ENCODE assay signal across 18 cellular contexts in the genomic region with DNA sequence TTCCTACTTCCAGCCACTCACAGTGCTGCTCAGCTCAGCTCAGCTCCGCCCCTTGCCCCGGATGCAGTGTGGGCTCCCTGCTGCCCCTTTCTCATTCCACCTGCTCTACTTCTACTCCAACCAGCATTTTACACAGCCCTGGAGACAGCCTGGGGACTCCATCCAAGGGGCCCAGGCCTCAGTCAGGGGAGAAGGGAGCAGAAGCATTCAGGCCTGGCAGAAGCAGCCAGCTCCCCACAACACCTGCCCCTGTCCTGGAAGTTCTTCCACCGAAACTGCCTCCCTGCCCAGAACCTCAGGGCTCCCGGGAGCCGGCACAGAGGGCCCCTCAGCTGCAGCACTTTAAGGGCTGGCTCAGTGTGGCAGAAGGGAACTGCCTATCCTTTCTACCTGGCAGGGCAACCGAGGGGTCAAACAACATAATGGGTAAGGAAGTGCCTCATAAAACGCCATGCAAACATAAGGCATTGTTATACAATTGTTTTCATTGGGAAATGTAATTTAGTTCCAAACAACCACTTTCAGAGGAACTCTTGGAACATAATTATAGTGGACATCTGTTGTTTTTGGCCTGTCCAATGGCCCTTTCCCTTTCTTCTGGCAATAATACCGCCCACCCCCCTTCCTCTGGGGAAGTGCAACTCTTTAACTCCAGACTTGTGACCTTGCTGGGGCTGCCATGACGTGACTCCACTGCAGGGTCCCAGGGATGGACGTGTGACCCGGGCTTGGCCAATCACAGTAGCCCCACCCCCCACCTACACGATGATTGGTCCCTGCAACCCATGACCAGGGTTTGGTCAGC.
DNase-seq lines count a peak whose midpoint lies in the region; ATAC-seq and TF ChIP-seq lines count a peak whose summit lies in the region.
"Had no signal": no experiment of that assay in that cellular context is flagged by ENCODE, and none has a peak within 500 bp of the region (broad histone marks: within the 10 kb centered on the region; RNA-seq: fewer than 3 reads in every experiment).

No MANE protein-coding gene starts in this region.

- H4K20me1 ChIP-seq in HCT116 (ENCODE audit: insufficient read depth), result no peaks in the 10 kb centered on the region

- DNase-seq in HCT116 (ENCODE audit: low read depth, low spot score), result no peak
- DNase-seq in iPS-NIHi11 (ENCODE audit: low spot score), result peak; percentile 75
- no peak for DNase-seq in sciatic nerve (ENCODE audit: low spot score)
- DNase-seq in type B pancreatic cell (ENCODE audit: extremely low spot score, unreplicated experiment), result no peak
- DNase-seq in NOMO-1 treated with DMSO at 0.1 percent for 48 hours (lab: John Stamatoyannopoulos, UW; ENCODE audit: unreplicated experiment), result no peak
- no peak for DNase-seq in T-helper 17 cell
- no peak for DNase-seq in lower leg skin (ENCODE audit: low spot score in 2 of 2)
- DNase-seq: activated CD4-positive, alpha-beta T cell treated with anti-CD3 and anti-CD28 coated beads for 48 hours; effector memory CD4-positive, alpha-beta T cell; head of caudate nucleus; NCI-H2171; OCI-M1; stimulated activated CD4-positive, alpha-beta T cell treated with anti-CD3 and anti-CD28 coated beads, Interleukin-4, amount 100 ng/mL, for 1 hour; T-cell had no signal

- H3K9ac ChIP-seq in HCT116 (ENCODE audit: low read length), result no peak overlapping the region

- intact Hi-C loops in HCT116 (cut with micrococcal nuclease) (no loop called here), sciatic nerve (cut with DNase I) (no loop called here), lower leg skin (cut with DNase I; ENCODE audit: low total_unique reads) (no loop called here)

- H3K9me3 ChIP-seq in HCT116 (ENCODE audit: control insufficient read depth in 1 of 2, insufficient read depth in 1 of 2, low read depth in 1 of 2, low read length in 2 of 2) (no peaks in the 10 kb centered on the region), T-helper 17 cell (ENCODE audit: control insufficient read depth, low read length, poor library complexity, severe bottlenecking) (no peaks in the 10 kb centered on the region)

- TF ChIP-seq CTCF in HCT116 (IDR thresholded peaks at IDR 0.05 in 2 of 3, conservative IDR thresholded peaks at IDR 0.05 in 1 of 3; ENCODE audit: borderline replicate concordance in 1 of 3, insufficient read depth in 1 of 3, low read depth in 2 of 3, low read length in 2 of 3) (no peak), VCaP (conservative IDR thresholded peaks at IDR 0.05) (no peak), type B pancreatic cell (conservative IDR thresholded peaks at IDR 0.05) (no peak), lower leg skin (IDR thresholded peaks at IDR 0.05) (no peak)

- H3K4me3 Mint-ChIP-seq in type B pancreatic cell, result no peak overlapping the region
- no peak overlapping the region for H3K4me3 Mint-ChIP-seq in T-helper 17 cell
- H3K4me3 Mint-ChIP-seq: activated T-helper 17 cell treated with anti-CD3 and anti-CD28 coated beads, Interleukin-2, amount 50 U/mL, for 72 hours; stimulated activated memory B cell treated with anti-CD40 and anti-IgM and Interleukin-4, amounts not matched to agents 10 μg/mL and 1 μg/mL and 100 μg/mL, for 72 hours; T-cell had no signal

- H3K4me1 Mint-ChIP-seq in type B pancreatic cell (ENCODE audit: unreplicated experiment) (peaks cover 24% of the 10 kb centered on the region), T-helper 17 cell (no peaks in the 10 kb centered on the region)
- H3K4me1 Mint-ChIP-seq: activated T-helper 17 cell treated with anti-CD3 and anti-CD28 coated beads, Interleukin-2, amount 50 U/mL, for 72 hours; stimulated activated memory B cell treated with anti-CD40 and anti-IgM and Interleukin-4, amounts not matched to agents 10 μg/mL and 1 μg/mL and 100 μg/mL, for 72 hours; T-cell had no signal

- no peaks in the 10 kb centered on the region for H3K36me3 ChIP-seq in HCT116 (ENCODE audit: control insufficient read depth in 1 of 2, insufficient read depth in 2 of 2, low read length in 2 of 2)

- no peaks in the 10 kb centered on the region for H3K79me2 ChIP-seq in HCT116 (ENCODE audit: insufficient read depth, low read length)

- H3K36me3 Mint-ChIP-seq in type B pancreatic cell, result no peaks in the 10 kb centered on the region
- no peaks in the 10 kb centered on the region for H3K36me3 Mint-ChIP-seq in T-helper 17 cell (ENCODE audit: low read depth)
- H3K36me3 Mint-ChIP-seq: stimulated activated memory B cell treated with anti-CD40 and anti-IgM and Interleukin-4, amounts not matched to agents 10 μg/mL and 1 μg/mL and 100 μg/mL, for 72 hours; T-cell had no signal

- H3K9me3 Mint-ChIP-seq in type B pancreatic cell, result no peaks in the 10 kb centered on the region
- H3K9me3 Mint-ChIP-seq: activated T-helper 17 cell treated with anti-CD3 and anti-CD28 coated beads, Interleukin-2, amount 50 U/mL, for 72 hours; stimulated activated memory B cell treated with anti-CD40 and anti-IgM and Interleukin-4, amounts not matched to agents 10 μg/mL and 1 μg/mL and 100 μg/mL, for 72 hours; T-cell had no signal

- peak; percentile 69 for ATAC-seq in HCT116
- peak; percentile 54 for ATAC-seq in sciatic nerve
- ATAC-seq in T-helper 17 cell, result no peak
- ATAC-seq: activated T-helper 17 cell treated with anti-CD3 and anti-CD28 coated beads, Interleukin-2, amount 50 U/mL, for 72 hours; stimulated activated memory B cell treated with anti-CD40 and anti-IgM and Interleukin-4, amounts not matched to agents 10 μg/mL and 1 μg/mL and 100 μg/mL, for 72 hours; T-cell had no signal

- no peaks in the 10 kb centered on the region for H3K4me1 ChIP-seq in HCT116 (ENCODE audit: control insufficient read depth in 1 of 2, insufficient read depth in 2 of 2, low read length in 2 of 2)

- H3K9me2 ChIP-seq in HCT116 (ENCODE audit: insufficient read depth), result no peaks in the 10 kb centered on the region

- CTCF ChIA-PET in HCT116 (lab: Charles Lee), result no interaction called here

- RAD21 ChIA-PET in HCT116 (lab: Charles Lee; ENCODE audit: low non-redundant PET in 1 of 2, low total read pairs in 2 of 2, uncharacterized antibody in 2 of 2, unreplicated experiment in 2 of 2), result no interaction called here

- WGBS in lower leg skin, 2 donors, result 74 to 78% methylated on average over 12 of the region's 12 CpGs

- no TSS peak for BruUV-seq in HCT116 (replicated peaks; lab: Mats Ljungman, UMichigan)

- POLR2A ChIA-PET in HCT116 (lab: Charles Lee), result no interaction called here

- no peak overlapping the region for H3K27ac ChIP-seq in HCT116 (ENCODE audit: low read depth, low read length)
- H3K27ac ChIP-seq in VCaP, result peak overlapping the region; percentile 87

- TF ChIP-seq POLR2A in HCT116 (IDR thresholded peaks at IDR 0.05; ENCODE audit: borderline replicate concordance, extremely low read depth, insufficient read depth, insufficient read length), result no peak
- TF ChIP-seq POLR2A in lower leg skin (IDR thresholded peaks at IDR 0.05), result no peak

- peaks cover 67% of the 10 kb centered on the region for H3K27me3 ChIP-seq in HCT116 (ENCODE audit: insufficient read depth, low read length)

- no peak overlapping the region for H2AFZ ChIP-seq in HCT116 (ENCODE audit: low read depth, low read length, poor library complexity, severe bottlenecking)

- H3K27me3 Mint-ChIP-seq in type B pancreatic cell, result peaks cover 24% of the 10 kb centered on the region
- H3K27me3 Mint-ChIP-seq in T-helper 17 cell, result peaks cover 68% of the 10 kb centered on the region

- TF ChIP-seq RAD21 in HCT116 (IDR thresholded peaks at IDR 0.05; ENCODE audit: low read depth), result no peak

- H3K4me2 ChIP-seq in HCT116 (ENCODE audit: low read length), result no peak overlapping the region

- no peak overlapping the region for H3K4me3 ChIP-seq in HCT116 (replicated peaks in 1 of 2; ENCODE audit: low read depth in 1 of 2, low read length in 2 of 2)
- no peak overlapping the region for H3K4me3 ChIP-seq in lower leg skin (ENCODE audit: low read depth, poor library complexity, severe bottlenecking)
- H3K4me3 ChIP-seq: lung had no signal

- H3K27ac Mint-ChIP-seq in type B pancreatic cell (no peak overlapping the region), T-helper 17 cell (no peak overlapping the region)
- H3K27ac Mint-ChIP-seq: activated T-helper 17 cell treated with anti-CD3 and anti-CD28 coated beads, Interleukin-2, amount 50 U/mL, for 72 hours; stimulated activated memory B cell treated with anti-CD40 and anti-IgM and Interleukin-4, amounts not matched to agents 10 μg/mL and 1 μg/mL and 100 μg/mL, for 72 hours; T-cell had no signal

TF ChIP-seq in HCT116, 20 proteins besides CTCF, POLR2A, EP300 and RAD21 (continues in another document):
- no peak for TF ChIP-seq SIN3A (IDR thresholded peaks at IDR 0.05; ENCODE audit: low read depth)
- TF ChIP-seq EZH2phosphoT487 (IDR thresholded peaks at IDR 0.05; ENCODE audit: borderline replicate concordance), result no peak
- no peak for TF ChIP-seq JUND (IDR thresholded peaks at IDR 0.05)
- no peak for TF ChIP-seq ZFX (IDR thresholded peaks at IDR 0.05)
- TF ChIP-seq, protein P1, sequence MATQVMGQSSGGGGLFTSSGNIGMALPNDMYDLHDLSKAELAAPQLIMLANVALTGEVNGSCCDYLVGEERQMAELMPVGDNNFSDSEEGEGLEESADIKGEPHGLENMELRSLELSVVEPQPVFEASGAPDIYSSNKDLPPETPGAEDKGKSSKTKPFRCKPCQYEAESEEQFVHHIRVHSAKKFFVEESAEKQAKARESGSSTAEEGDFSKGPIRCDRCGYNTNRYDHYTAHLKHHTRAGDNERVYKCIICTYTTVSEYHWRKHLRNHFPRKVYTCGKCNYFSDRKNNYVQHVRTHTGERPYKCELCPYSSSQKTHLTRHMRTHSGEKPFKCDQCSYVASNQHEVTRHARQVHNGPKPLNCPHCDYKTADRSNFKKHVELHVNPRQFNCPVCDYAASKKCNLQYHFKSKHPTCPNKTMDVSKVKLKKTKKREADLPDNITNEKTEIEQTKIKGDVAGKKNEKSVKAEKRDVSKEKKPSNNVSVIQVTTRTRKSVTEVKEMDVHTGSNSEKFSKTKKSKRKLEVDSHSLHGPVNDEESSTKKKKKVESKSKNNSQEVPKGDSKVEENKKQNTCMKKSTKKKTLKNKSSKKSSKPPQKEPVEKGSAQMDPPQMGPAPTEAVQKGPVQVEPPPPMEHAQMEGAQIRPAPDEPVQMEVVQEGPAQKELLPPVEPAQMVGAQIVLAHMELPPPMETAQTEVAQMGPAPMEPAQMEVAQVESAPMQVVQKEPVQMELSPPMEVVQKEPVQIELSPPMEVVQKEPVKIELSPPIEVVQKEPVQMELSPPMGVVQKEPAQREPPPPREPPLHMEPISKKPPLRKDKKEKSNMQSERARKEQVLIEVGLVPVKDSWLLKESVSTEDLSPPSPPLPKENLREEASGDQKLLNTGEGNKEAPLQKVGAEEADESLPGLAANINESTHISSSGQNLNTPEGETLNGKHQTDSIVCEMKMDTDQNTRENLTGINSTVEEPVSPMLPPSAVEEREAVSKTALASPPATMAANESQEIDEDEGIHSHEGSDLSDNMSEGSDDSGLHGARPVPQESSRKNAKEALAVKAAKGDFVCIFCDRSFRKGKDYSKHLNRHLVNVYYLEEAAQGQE (IDR thresholded peaks at IDR 0.05; ENCODE audit: low read depth), result no peak
- no peak for TF ChIP-seq FOSL1 (IDR thresholded peaks at IDR 0.05; ENCODE audit: low read depth)
- TF ChIP-seq, protein P2, sequence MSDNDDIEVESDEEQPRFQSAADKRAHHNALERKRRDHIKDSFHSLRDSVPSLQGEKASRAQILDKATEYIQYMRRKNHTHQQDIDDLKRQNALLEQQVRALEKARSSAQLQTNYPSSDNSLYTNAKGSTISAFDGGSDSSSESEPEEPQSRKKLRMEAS (IDR thresholded peaks at IDR 0.05), result no peak
